ENCODE assay signal across 10 cellular contexts in genomic region chr2:16546128-16546754, GRCh38.
A peak's percentile ranks its signal among the peaks of the same experiment; 100 is the strongest.
DNase-seq lines count a peak whose midpoint lies in the region; ATAC-seq, FAIRE-seq and TF ChIP-seq lines count a peak whose summit lies in the region.
"Had no signal": no experiment of that assay in that cellular context is flagged by ENCODE, and none has a peak within 500 bp of the region (broad histone marks: within the 10 kb centered on the region; RNA-seq: fewer than 3 reads in every experiment).

No MANE protein-coding gene starts in this region.

- H2BK5ac ChIP-seq in IMR-90 (ENCODE audit: low read depth, low read length, poor library complexity, severe bottlenecking), result no peak overlapping the region

- no peak overlapping the region for H3K27ac Mint-ChIP-seq in glutamatergic neuron (ENCODE audit: unreplicated experiment)
- H3K27ac Mint-ChIP-seq: activated T-helper 17 cell treated with anti-CD3 and anti-CD28 coated beads, Interleukin-2, amount 50 U/mL, for 72 hours had no signal

- H2BK20ac ChIP-seq in IMR-90 (ENCODE audit: low read depth, low read length), result no peak overlapping the region

- no peaks in the 10 kb centered on the region for H3K4me1 ChIP-seq in IMR-90 (ENCODE audit: control insufficient read depth, insufficient read depth, low read length)
- H3K4me1 ChIP-seq in adipocyte (ENCODE audit: control insufficient read depth, insufficient read depth, low read length), result no peaks in the 10 kb centered on the region
- H3K4me1 ChIP-seq in keratinocyte (ENCODE audit: control insufficient read depth, extremely low read depth, insufficient read depth, low read length), result no peaks in the 10 kb centered on the region

- H3K27ac ChIP-seq in IMR-90 (ENCODE audit: insufficient read depth, low read length) (no peak overlapping the region), keratinocyte (ENCODE audit: control insufficient read depth, insufficient read depth, low read length) (no peak overlapping the region)

- no TSS peak for BruUV-seq in IMR-90 (replicated peaks; lab: Mats Ljungman, UMichigan)

- no peak for TF ChIP-seq RAD21 in IMR-90 (IDR thresholded peaks at IDR 0.05; ENCODE audit: low read length)

- no peaks in the 10 kb centered on the region for H3K4me1 Mint-ChIP-seq in glutamatergic neuron (ENCODE audit: low read depth, unreplicated experiment)
- H3K4me1 Mint-ChIP-seq: activated T-helper 17 cell treated with anti-CD3 and anti-CD28 coated beads, Interleukin-2, amount 50 U/mL, for 72 hours had no signal

- no peak overlapping the region for H3K14ac ChIP-seq in IMR-90 (replicated peaks; ENCODE audit: low read depth, low read length)

- DNase-seq in CMK (ENCODE audit: low read depth), result peak; percentile 15
- DNase-seq in IMR-90, result peak; percentile 36
- DNase-seq in adipocyte (ENCODE audit: low read depth), result peak; percentile 24
- peak; percentile 9 for DNase-seq in keratinocyte (ENCODE audit: low read depth, low spot score)
- no peak for DNase-seq in glutamatergic neuron
- DNase-seq in NCI-H1092 treated with DMSO at 0.1 percent for 48 hours (lab: John Stamatoyannopoulos, UW), result no peak
- DNase-seq: NCI-H526 treated with DMSO at 0.1 percent for 48 hours had no signal

- no peak overlapping the region for H4K91ac ChIP-seq in IMR-90 (ENCODE audit: insufficient read depth, low read depth, low read length)

- no peak overlapping the region for H3K23ac ChIP-seq in IMR-90 (ENCODE audit: low read depth, low read length)

- no peaks in the 10 kb centered on the region for H3K79me1 ChIP-seq in IMR-90 (ENCODE audit: low read depth in 1 of 2, low read length in 2 of 2)

- no peak overlapping the region for H3K9ac ChIP-seq in IMR-90 (ENCODE audit: low read depth, low read length)
- H3K9ac ChIP-seq in adipocyte (ENCODE audit: low read length), result no peak overlapping the region
- no peak overlapping the region for H3K9ac ChIP-seq in keratinocyte (ENCODE audit: control insufficient read depth, extremely low read depth, insufficient read depth, low read length)

- no peak overlapping the region for H2BK15ac ChIP-seq in IMR-90 (ENCODE audit: low read depth, low read length)

- no peak overlapping the region for H3K18ac ChIP-seq in IMR-90 (ENCODE audit: low read depth, low read length)

- H3K9me1 ChIP-seq in IMR-90 (ENCODE audit: insufficient read depth, low read length), result no peaks in the 10 kb centered on the region
- H3K9me1 ChIP-seq in keratinocyte (ENCODE audit: control insufficient read depth, extremely low read depth, insufficient read depth, low read length), result no peaks in the 10 kb centered on the region

- POLR2A ChIA-PET in IMR-90 (lab: Charles Lee; ENCODE audit: unreplicated experiment), result no interaction called here

- H2AFZ ChIP-seq in IMR-90 (replicated peaks; ENCODE audit: low read length, poor library complexity), result no peak overlapping the region
- no peak overlapping the region for H2AFZ ChIP-seq in keratinocyte (ENCODE audit: control insufficient read depth, low read length)

- no peak overlapping the region for H3K4me2 ChIP-seq in IMR-90 (ENCODE audit: low read depth, low read length)
- no peak overlapping the region for H3K4me2 ChIP-seq in keratinocyte (ENCODE audit: control insufficient read depth, extremely low read depth, insufficient read depth, low read depth, low read length)

- H3K27me3 ChIP-seq in IMR-90 (ENCODE audit: control insufficient read depth, insufficient read depth, low read length), result no peaks in the 10 kb centered on the region
- H3K27me3 ChIP-seq in adipocyte (replicated peaks; ENCODE audit: control insufficient read depth, insufficient read depth, low read length), result peaks cover 5% of the 10 kb centered on the region
- H3K27me3 ChIP-seq in keratinocyte (ENCODE audit: control insufficient read depth, extremely low read depth, insufficient read depth, low read length), result no peaks in the 10 kb centered on the region

- intact Hi-C loops in IMR-90 (cut with micrococcal nuclease), result no loop called here

- no peak overlapping the region for H4K5ac ChIP-seq in IMR-90 (ENCODE audit: low read depth, low read length)

- H2AK9ac ChIP-seq in IMR-90 (replicated peaks; ENCODE audit: low read depth, low read length, poor library complexity), result no peak overlapping the region

- dilution Hi-C loops in IMR-90 (cut with HindIII; ENCODE audit: low sequenced_read_pairs, unreplicated experiment) (no loop called here), keratinocyte (cut with MboI; ENCODE audit: extremely low pct_ligation_motif_present, low sequenced_read_pairs) (no loop called here)

- H2AK5ac ChIP-seq in IMR-90 (ENCODE audit: low read depth, low read length), result no peak overlapping the region

- FAIRE-seq in keratinocyte (lab: Jason Lieb, UNC), result peak; percentile 51

- H3K27me3 Mint-ChIP-seq in glutamatergic neuron (ENCODE audit: unreplicated experiment), result no peaks in the 10 kb centered on the region
- H3K27me3 Mint-ChIP-seq: activated T-helper 17 cell treated with anti-CD3 and anti-CD28 coated beads, Interleukin-2, amount 50 U/mL, for 72 hours had no signal

- no peak overlapping the region for H3K4me3 Mint-ChIP-seq in glutamatergic neuron (ENCODE audit: unreplicated experiment)
- H3K4me3 Mint-ChIP-seq: activated T-helper 17 cell treated with anti-CD3 and anti-CD28 coated beads, Interleukin-2, amount 50 U/mL, for 72 hours had no signal

- no peak overlapping the region for H2BK120ac ChIP-seq in IMR-90 (ENCODE audit: low read depth, low read length)

- no peak for TF ChIP-seq POLR2A in IMR-90 (IDR thresholded peaks at IDR 0.05; ENCODE audit: low read depth, low read length)

- H3K79me2 ChIP-seq in keratinocyte (ENCODE audit: control insufficient read depth, insufficient read depth, low read length), result no peaks in the 10 kb centered on the region

- no peaks in the 10 kb centered on the region for H3K36me3 ChIP-seq in IMR-90 (ENCODE audit: control insufficient read depth, insufficient read depth, low read length)
- no peaks in the 10 kb centered on the region for H3K36me3 ChIP-seq in adipocyte (ENCODE audit: control insufficient read depth, insufficient read depth, low read length, severe bottlenecking)
- no peaks in the 10 kb centered on the region for H3K36me3 ChIP-seq in keratinocyte (ENCODE audit: control insufficient read depth in 2 of 2, extremely low read depth in 1 of 2, insufficient read depth in 2 of 2, low read length in 2 of 2)

- H3K9me3 Mint-ChIP-seq in glutamatergic neuron (ENCODE audit: unreplicated experiment), result no peaks in the 10 kb centered on the region
- H3K9me3 Mint-ChIP-seq: activated T-helper 17 cell treated with anti-CD3 and anti-CD28 coated beads, Interleukin-2, amount 50 U/mL, for 72 hours had no signal

- H3K9me3 ChIP-seq in IMR-90 (ENCODE audit: control insufficient read depth, insufficient read depth, low read length) (no peaks in the 10 kb centered on the region), adipocyte (ENCODE audit: control insufficient read depth, low read length) (no peaks in the 10 kb centered on the region), keratinocyte (ENCODE audit: control insufficient read depth, low read depth, low read length) (no peaks in the 10 kb centered on the region)

- no peak overlapping the region for H4K8ac ChIP-seq in IMR-90 (ENCODE audit: low read depth in 2 of 2, low read length in 2 of 2)

- H3K56ac ChIP-seq in IMR-90 (ENCODE audit: extremely low read depth, insufficient read depth, low read length), result no peak overlapping the region

- ATAC-seq in IMR-90 (ENCODE audit: low read depth) (peak; percentile 49; the same call in 1 of the 2 replicates), GM18870 (IDR thresholded peaks at IDR 0.05; ENCODE audit: unreplicated experiment) (no peak), HG03280 (IDR thresholded peaks at IDR 0.05; ENCODE audit: unreplicated experiment) (no peak)
- ATAC-seq: activated T-helper 17 cell treated with anti-CD3 and anti-CD28 coated beads, Interleukin-2, amount 50 U/mL, for 72 hours had no signal

- no peaks in the 10 kb centered on the region for H4K20me1 ChIP-seq in IMR-90 (ENCODE audit: insufficient read depth, low read length)
- H4K20me1 ChIP-seq in keratinocyte (ENCODE audit: control insufficient read depth, extremely low read depth, insufficient read depth, low read length), result no peaks in the 10 kb centered on the region

- H3K4ac ChIP-seq in IMR-90 (ENCODE audit: low read depth, low read length), result no peak overlapping the region

- H3K4me3 ChIP-seq in IMR-90 (ENCODE audit: insufficient read depth, low read depth, low read length), result no peak overlapping the region
- no peak overlapping the region for H3K4me3 ChIP-seq in adipocyte (ENCODE audit: low read length)
- no peak overlapping the region for H3K4me3 ChIP-seq in keratinocyte (ENCODE audit: control insufficient read depth in 2 of 3, extremely low read depth in 1 of 3, insufficient read depth in 2 of 3, low read depth in 1 of 3, low read length in 3 of 3)

- in situ Hi-C loops in IMR-90 (cut with MboI; ENCODE audit: low sequenced_read_pairs), result no loop called here

- CTCF ChIA-PET in IMR-90 (lab: Yijun Ruan, JAX), result interaction anchor here (0.8 kb wide), 1 partner anchor 210 kb away, joined by 3 read pairs; no protein-coding TSS in a partner anchor

- no peak for TF ChIP-seq CTCF in IMR-90 (conservative IDR thresholded peaks at IDR 0.05; ENCODE audit: low read depth, low read length)
- TF ChIP-seq CTCF in keratinocyte (optimal IDR thresholded peaks at IDR 0.05 in 1 of 3, IDR thresholded peaks at IDR 0.05 in 1 of 3, conservative IDR thresholded peaks at IDR 0.05 in 1 of 3; ENCODE audit: extremely low read depth in 1 of 3, insufficient read depth in 2 of 3, low read length in 3 of 3), result no peak
- TF ChIP-seq CTCF in glutamatergic neuron (IDR thresholded peaks at IDR 0.05; ENCODE audit: partially characterized antibody, unreplicated experiment), result no peak

- H3K36me3 Mint-ChIP-seq in glutamatergic neuron (ENCODE audit: unreplicated experiment), result no peaks in the 10 kb centered on the region

- WGBS in IMR-90 (ENCODE audit: extremely low coverage in 2 of 2, insufficient read length in 1 of 2), 2 experiments, result no CpG with 5 or more reads among the region's 2 CpGs

TF ChIP-seq in IMR-90, 13 proteins besides CTCF, POLR2A, EP300 and RAD21 (continues in another document):
- TF ChIP-seq CHD1 (IDR thresholded peaks at IDR 0.05; ENCODE audit: low read depth, low read length) (no peak), NFE2L2 (IDR thresholded peaks at IDR 0.05; ENCODE audit: low read depth, low read length) (no peak), RFX5 (IDR thresholded peaks at IDR 0.05; ENCODE audit: low read depth, low read length) (no peak), RCOR1 (IDR thresholded peaks at IDR 0.05; ENCODE audit: insufficient replicate concordance, low read length) (no peak)
- TF ChIP-seq, protein P1, sequence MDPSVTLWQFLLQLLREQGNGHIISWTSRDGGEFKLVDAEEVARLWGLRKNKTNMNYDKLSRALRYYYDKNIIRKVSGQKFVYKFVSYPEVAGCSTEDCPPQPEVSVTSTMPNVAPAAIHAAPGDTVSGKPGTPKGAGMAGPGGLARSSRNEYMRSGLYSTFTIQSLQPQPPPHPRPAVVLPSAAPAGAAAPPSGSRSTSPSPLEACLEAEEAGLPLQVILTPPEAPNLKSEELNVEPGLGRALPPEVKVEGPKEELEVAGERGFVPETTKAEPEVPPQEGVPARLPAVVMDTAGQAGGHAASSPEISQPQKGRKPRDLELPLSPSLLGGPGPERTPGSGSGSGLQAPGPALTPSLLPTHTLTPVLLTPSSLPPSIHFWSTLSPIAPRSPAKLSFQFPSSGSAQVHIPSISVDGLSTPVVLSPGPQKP (IDR thresholded peaks at IDR 0.05; ENCODE audit: borderline replicate concordance, low read depth, low read length), result no peak

Comparison
In these comparisons a context has a peak if more than half of its experiments do, and no peak if none do; other contexts are left out.
1. DNase-seq: peak in CMK (single experiment), IMR-90 (single experiment), adipocyte (single experiment) and keratinocyte (single experiment); none in glutamatergic neuron (single experiment) and NCI-H1092 treated with DMSO at 0.1 percent for 48 hours (single experiment).